1 cellular context compared by ENCODE assay signal in the genomic region with DNA sequence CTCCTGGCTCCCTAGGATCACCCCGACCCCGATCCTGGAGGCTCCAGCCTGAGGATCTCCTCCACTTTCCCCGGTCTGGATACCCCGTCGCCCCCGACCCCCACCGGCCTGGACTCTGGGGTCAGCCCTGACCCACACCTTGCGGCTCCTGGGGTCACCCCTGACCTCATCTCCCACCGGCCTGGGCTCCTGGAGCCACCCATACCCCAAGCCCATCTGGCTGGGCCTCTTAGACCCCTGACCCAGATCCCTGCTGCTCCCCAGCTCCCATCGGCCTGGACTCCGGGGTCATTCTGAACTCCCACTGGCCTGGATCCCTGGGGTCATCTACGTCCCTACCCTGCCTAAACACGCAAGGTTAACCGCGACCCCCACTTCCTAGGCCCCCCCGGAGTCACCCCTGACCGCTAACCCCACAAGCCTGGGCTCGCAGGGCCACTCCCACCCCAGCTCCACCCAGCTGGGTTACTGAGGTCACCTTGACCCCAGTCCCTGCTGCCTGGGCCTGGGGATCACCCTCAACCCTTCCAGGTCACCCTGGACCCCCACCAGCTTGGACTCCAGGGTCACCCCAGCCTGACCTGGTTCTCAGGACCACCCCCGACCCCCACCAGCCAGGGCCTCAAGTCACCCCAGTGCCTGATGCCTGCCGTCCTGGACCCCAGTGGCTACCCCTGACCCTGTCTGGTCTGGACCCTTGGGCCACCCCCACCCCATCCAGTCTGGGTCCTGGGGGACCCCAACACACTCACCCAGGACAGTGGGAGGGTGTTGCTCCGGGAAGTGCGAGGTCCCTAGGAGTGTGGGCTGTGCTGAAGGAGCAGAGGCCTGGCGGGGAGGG.
TF ChIP-seq lines count a peak whose summit lies in the region.

No MANE protein-coding gene starts in this region.

TF ChIP-seq in HepG2, 621 proteins besides CTCF, POLR2A, EP300 and RAD21 (continued from another document and continues in another):
- TF ChIP-seq ZBTB10 (CRISPR knock-in tag; IDR thresholded peaks at IDR 0.05; ENCODE audit: borderline replicate concordance) = no peak
- no peak for TF ChIP-seq GLI4 (CRISPR knock-in tag; IDR thresholded peaks at IDR 0.05; ENCODE audit: borderline replicate concordance)
- TF ChIP-seq ZFP82 (CRISPR knock-in tag; IDR thresholded peaks at IDR 0.05; ENCODE audit: borderline replicate concordance) = no peak
- TF ChIP-seq ATAD3A (CRISPR knock-in tag; IDR thresholded peaks at IDR 0.05) = no peak
- TF ChIP-seq MEIS2 (CRISPR knock-in tag; IDR thresholded peaks at IDR 0.05) = no peak
- no peak for TF ChIP-seq IKZF4 (CRISPR knock-in tag; IDR thresholded peaks at IDR 0.05; ENCODE audit: borderline replicate concordance, low read depth, not compliant biosample characterization)
- TF ChIP-seq, protein P1, sequence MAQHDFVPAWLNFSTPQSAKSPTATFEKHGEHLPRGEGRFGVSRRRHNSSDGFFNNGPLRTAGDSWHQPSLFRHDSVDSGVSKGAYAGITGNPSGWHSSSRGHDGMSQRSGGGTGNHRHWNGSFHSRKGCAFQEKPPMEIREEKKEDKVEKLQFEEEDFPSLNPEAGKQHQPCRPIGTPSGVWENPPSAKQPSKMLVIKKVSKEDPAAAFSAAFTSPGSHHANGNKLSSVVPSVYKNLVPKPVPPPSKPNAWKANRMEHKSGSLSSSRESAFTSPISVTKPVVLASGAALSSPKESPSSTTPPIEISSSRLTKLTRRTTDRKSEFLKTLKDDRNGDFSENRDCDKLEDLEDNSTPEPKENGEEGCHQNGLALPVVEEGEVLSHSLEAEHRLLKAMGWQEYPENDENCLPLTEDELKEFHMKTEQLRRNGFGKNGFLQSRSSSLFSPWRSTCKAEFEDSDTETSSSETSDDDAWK (CRISPR knock-in tag; IDR thresholded peaks at IDR 0.05) = no peak
- no peak for TF ChIP-seq PAXIP1 (CRISPR knock-in tag; conservative IDR thresholded peaks at IDR 0.05)
- no peak; the same call in 1 of the 2 replicates for TF ChIP-seq ZNF616 (CRISPR knock-in tag; IDR thresholded peaks at IDR 0.05; ENCODE audit: low read depth)
- 0 out of 2 replicates have a peak, but pooled peaks have one; percentile 20 for TF ChIP-seq JUND (CRISPR knock-in tag; IDR thresholded peaks at IDR 0.05)
- TF ChIP-seq JARID2 (CRISPR knock-in tag; IDR thresholded peaks at IDR 0.05; ENCODE audit: insufficient replicate concordance) = no peak
- peak; percentile 46; the same call in 1 of the 2 replicates for TF ChIP-seq HNF1B (CRISPR knock-in tag; IDR thresholded peaks at IDR 0.05)
- TF ChIP-seq ZNF12 (CRISPR knock-in tag; IDR thresholded peaks at IDR 0.05) = no peak
- TF ChIP-seq ZMYM2 (CRISPR knock-in tag; IDR thresholded peaks at IDR 0.05) = no peak
- no peak for TF ChIP-seq CCDC6 (CRISPR knock-in tag; IDR thresholded peaks at IDR 0.05)
- TF ChIP-seq, protein P2, sequence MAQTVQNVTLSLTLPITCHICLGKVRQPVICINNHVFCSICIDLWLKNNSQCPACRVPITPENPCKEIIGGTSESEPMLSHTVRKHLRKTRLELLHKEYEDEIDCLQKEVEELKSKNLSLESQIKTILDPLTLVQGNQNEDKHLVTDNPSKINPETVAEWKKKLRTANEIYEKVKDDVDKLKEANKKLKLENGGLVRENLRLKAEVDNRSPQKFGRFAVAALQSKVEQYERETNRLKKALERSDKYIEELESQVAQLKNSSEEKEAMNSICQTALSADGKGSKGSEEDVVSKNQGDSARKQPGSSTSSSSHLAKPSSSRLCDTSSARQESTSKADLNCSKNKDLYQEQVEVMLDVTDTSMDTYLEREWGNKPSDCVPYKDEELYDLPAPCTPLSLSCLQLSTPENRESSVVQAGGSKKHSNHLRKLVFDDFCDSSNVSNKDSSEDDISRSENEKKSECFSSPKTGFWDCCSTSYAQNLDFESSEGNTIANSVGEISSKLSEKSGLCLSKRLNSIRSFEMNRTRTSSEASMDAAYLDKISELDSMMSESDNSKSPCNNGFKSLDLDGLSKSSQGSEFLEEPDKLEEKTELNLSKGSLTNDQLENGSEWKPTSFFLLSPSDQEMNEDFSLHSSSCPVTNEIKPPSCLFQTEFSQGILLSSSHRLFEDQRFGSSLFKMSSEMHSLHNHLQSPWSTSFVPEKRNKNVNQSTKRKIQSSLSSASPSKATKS (CRISPR knock-in tag; IDR thresholded peaks at IDR 0.05) = no peak
- no peak for TF ChIP-seq KAT7 (CRISPR knock-in tag; IDR thresholded peaks at IDR 0.05; ENCODE audit: borderline replicate concordance)
- no peak for TF ChIP-seq MXD4 (CRISPR knock-in tag; IDR thresholded peaks at IDR 0.05)
- no peak for TF ChIP-seq MBD4 (IDR thresholded peaks at IDR 0.05; ENCODE audit: borderline replicate concordance, low read length)
- TF ChIP-seq ZNF138 (CRISPR knock-in tag; IDR thresholded peaks at IDR 0.05; ENCODE audit: low read depth) = no peak
- TF ChIP-seq RAD51 (IDR thresholded peaks at IDR 0.05; ENCODE audit: borderline replicate concordance) = no peak
- TF ChIP-seq ZSCAN30 (CRISPR knock-in tag; IDR thresholded peaks at IDR 0.05) = no peak
- TF ChIP-seq, protein P3, sequence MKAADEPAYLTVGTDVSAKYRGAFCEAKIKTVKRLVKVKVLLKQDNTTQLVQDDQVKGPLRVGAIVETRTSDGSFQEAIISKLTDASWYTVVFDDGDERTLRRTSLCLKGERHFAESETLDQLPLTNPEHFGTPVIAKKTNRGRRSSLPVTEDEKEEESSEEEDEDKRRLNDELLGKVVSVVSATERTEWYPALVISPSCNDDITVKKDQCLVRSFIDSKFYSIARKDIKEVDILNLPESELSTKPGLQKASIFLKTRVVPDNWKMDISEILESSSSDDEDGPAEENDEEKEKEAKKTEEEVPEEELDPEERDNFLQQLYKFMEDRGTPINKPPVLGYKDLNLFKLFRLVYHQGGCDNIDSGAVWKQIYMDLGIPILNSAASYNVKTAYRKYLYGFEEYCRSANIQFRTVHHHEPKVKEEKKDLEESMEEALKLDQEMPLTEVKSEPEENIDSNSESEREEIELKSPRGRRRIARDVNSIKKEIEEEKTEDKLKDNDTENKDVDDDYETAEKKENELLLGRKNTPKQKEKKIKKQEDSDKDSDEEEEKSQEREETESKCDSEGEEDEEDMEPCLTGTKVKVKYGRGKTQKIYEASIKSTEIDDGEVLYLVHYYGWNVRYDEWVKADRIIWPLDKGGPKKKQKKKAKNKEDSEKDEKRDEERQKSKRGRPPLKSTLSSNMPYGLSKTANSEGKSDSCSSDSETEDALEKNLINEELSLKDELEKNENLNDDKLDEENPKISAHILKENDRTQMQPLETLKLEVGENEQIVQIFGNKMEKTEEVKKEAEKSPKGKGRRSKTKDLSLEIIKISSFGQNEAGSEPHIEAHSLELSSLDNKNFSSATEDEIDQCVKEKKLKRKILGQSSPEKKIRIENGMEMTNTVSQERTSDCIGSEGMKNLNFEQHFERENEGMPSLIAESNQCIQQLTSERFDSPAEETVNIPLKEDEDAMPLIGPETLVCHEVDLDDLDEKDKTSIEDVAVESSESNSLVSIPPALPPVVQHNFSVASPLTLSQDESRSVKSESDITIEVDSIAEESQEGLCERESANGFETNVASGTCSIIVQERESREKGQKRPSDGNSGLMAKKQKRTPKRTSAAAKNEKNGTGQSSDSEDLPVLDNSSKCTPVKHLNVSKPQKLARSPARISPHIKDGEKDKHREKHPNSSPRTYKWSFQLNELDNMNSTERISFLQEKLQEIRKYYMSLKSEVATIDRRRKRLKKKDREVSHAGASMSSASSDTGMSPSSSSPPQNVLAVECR (CRISPR knock-in tag; IDR thresholded peaks at IDR 0.05; ENCODE audit: borderline replicate concordance) = peak; percentile 57; the same call in 1 of the 2 replicates
- TF ChIP-seq, protein P4, sequence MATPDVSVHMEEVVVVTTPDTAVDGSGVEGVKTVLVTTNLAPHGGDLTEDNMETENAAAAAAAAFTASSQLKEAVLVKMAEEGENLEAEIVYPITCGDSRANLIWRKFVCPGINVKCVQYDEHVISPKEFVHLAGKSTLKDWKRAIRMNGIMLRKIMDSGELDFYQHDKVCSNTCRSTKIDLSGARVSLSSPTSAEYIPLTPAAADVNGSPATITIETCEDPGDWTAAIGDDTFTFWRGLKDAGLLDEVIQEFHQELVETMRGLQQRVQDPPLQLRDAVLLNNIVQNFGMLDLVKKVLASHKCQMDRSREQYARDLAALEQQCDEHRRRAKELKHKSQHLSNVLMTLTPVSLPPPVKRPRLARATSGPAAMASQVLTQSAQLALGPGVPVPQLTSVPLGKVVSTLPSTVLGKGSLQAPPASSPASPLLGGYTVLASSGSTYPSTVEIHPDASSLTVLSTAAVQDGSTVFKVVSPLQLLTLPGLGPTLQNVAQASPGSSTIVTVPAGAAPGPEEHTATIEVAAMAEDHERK (CRISPR knock-in tag; IDR thresholded peaks at IDR 0.05; ENCODE audit: low read depth) = no peak
- TF ChIP-seq, protein P5, sequence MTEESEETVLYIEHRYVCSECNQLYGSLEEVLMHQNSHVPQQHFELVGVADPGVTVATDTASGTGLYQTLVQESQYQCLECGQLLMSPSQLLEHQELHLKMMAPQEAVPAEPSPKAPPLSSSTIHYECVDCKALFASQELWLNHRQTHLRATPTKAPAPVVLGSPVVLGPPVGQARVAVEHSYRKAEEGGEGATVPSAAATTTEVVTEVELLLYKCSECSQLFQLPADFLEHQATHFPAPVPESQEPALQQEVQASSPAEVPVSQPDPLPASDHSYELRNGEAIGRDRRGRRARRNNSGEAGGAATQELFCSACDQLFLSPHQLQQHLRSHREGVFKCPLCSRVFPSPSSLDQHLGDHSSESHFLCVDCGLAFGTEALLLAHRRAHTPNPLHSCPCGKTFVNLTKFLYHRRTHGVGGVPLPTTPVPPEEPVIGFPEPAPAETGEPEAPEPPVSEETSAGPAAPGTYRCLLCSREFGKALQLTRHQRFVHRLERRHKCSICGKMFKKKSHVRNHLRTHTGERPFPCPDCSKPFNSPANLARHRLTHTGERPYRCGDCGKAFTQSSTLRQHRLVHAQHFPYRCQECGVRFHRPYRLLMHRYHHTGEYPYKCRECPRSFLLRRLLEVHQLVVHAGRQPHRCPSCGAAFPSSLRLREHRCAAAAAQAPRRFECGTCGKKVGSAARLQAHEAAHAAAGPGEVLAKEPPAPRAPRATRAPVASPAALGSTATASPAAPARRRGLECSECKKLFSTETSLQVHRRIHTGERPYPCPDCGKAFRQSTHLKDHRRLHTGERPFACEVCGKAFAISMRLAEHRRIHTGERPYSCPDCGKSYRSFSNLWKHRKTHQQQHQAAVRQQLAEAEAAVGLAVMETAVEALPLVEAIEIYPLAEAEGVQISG (CRISPR knock-in tag; IDR thresholded peaks at IDR 0.05) = peak; percentile 9; the same call in 1 of the 2 replicates
- no peak for TF ChIP-seq RBAK (CRISPR knock-in tag; IDR thresholded peaks at IDR 0.05)
- TF ChIP-seq ZNF101 (CRISPR knock-in tag; IDR thresholded peaks at IDR 0.05; ENCODE audit: borderline replicate concordance, low read depth) = no peak
- no peak for TF ChIP-seq CENPBD1 (CRISPR knock-in tag; IDR thresholded peaks at IDR 0.05; ENCODE audit: borderline replicate concordance, low read depth)
- TF ChIP-seq ARHGAP35 (CRISPR knock-in tag; IDR thresholded peaks at IDR 0.05; ENCODE audit: borderline replicate concordance) = no peak
- no peak for TF ChIP-seq KLF9 (CRISPR knock-in tag; IDR thresholded peaks at IDR 0.05; ENCODE audit: low read depth)
- no peak; the same call in 1 of the 2 replicates for TF ChIP-seq ZMYM3 (CRISPR knock-in tag; IDR thresholded peaks at IDR 0.05)
